In genomic region chr3:10744098-10744465, GRCh38 we compare ENCODE assay signal across 12 cellular contexts.
DNase-seq lines count a peak whose midpoint lies in the region; ATAC-seq and TF ChIP-seq lines count a peak whose summit lies in the region.
"Had no signal": no experiment of that assay in that cellular context is flagged by ENCODE, and none has a peak within 500 bp of the region (broad histone marks: within the 10 kb centered on the region; RNA-seq: fewer than 3 reads in every experiment).

No MANE protein-coding gene starts in this region.

- TF ChIP-seq CTCF in LNCAP (IDR thresholded peaks at IDR 0.05) (0 out of 2 replicates have a peak, but pooled peaks have one; percentile 29), WTC11 (IDR thresholded peaks at IDR 0.05) (no peak), nephron progenitor cell (IDR thresholded peaks at IDR 0.05) (no peak)

- H3K4me3 Mint-ChIP-seq in WTC11 (no peak overlapping the region), nephron progenitor cell (no peak overlapping the region)
- H3K4me3 Mint-ChIP-seq: naive B cell had no signal

- CTCF ChIA-PET in WTC11 (lab: Charles Lee), result interaction anchor here (0.8 to 1.3 kb wide), 4 partner anchors 14 to 317 kb away, joined by 3 to 4 read pairs (median 3); no protein-coding TSS in a partner anchor

- peak; percentile 76 for ATAC-seq in WTC11
- ATAC-seq in GM21447 (IDR thresholded peaks at IDR 0.05; ENCODE audit: unreplicated experiment), result no peak

- H3K27me3 Mint-ChIP-seq in WTC11 (ENCODE audit: low read depth) (peaks cover 9% of the 10 kb centered on the region), nephron progenitor cell (ENCODE audit: low read depth, poor library complexity) (peaks cover 49% of the 10 kb centered on the region)

- H3K27ac ChIP-seq in effector memory CD4-positive, alpha-beta T cell (ENCODE audit: insufficient read depth, low read length, poor library complexity, severe bottlenecking), result no peak overlapping the region
- H3K27ac ChIP-seq: BLaER1 treated with 17β-estradiol and CSF1 and Interleukin-3, amounts not matched to agents 10 nM and 100 nM; esophagus squamous epithelium had no signal

- H3K27me3 ChIP-seq in effector memory CD4-positive, alpha-beta T cell (replicated peaks; ENCODE audit: control insufficient read depth, insufficient read depth, low read length, poor library complexity, severe bottlenecking), result no peaks in the 10 kb centered on the region
- H3K27me3 ChIP-seq: BLaER1 treated with 17β-estradiol and CSF1 and Interleukin-3, amounts not matched to agents 10 nM and 100 nM had no signal

- no peaks in the 10 kb centered on the region for H3K9me3 ChIP-seq in effector memory CD4-positive, alpha-beta T cell (ENCODE audit: control insufficient read depth, low read length)
- H3K9me3 ChIP-seq: BLaER1 treated with 17β-estradiol and CSF1 and Interleukin-3, amounts not matched to agents 10 nM and 100 nM; esophagus squamous epithelium had no signal

- no peaks in the 10 kb centered on the region for H3K36me3 ChIP-seq in effector memory CD4-positive, alpha-beta T cell (ENCODE audit: control insufficient read depth, insufficient read depth, low read length)
- H3K36me3 ChIP-seq: BLaER1 treated with 17β-estradiol and CSF1 and Interleukin-3, amounts not matched to agents 10 nM and 100 nM; esophagus squamous epithelium had no signal

- H3K27ac Mint-ChIP-seq in WTC11 (no peak overlapping the region), nephron progenitor cell (no peak overlapping the region)

- DNase-seq in NOMO-1 (lab: John Stamatoyannopoulos, UW; ENCODE audit: unreplicated experiment in 2 of 2) (peak; percentile 1 to 27), NOMO-1 treated with dmso at 0.1 percent for 144 hours (lab: John Stamatoyannopoulos, UW; ENCODE audit: unreplicated experiment) (no peak), WTC11 (ENCODE audit: low spot score) (peak; percentile 49), nephron progenitor cell (peak; percentile 30), occipital lobe (lab: John Stamatoyannopoulos, UW) (no peak)
- DNase-seq in effector memory CD4-positive, alpha-beta T cell, result no peak
- DNase-seq: esophagus squamous epithelium, MM.1S, naive B cell had no signal

- POLR2A ChIA-PET in WTC11 (lab: Charles Lee), result interaction anchor here (0.7 kb wide), 1 partner anchor 1433 kb away, joined by 3 read pairs; no protein-coding TSS in a partner anchor

- H3K4me1 Mint-ChIP-seq in WTC11, result peaks cover 2% of the 10 kb centered on the region; the same call in 1 of the 2 replicates
- H3K4me1 Mint-ChIP-seq in nephron progenitor cell, result no peaks in the 10 kb centered on the region

- no peak overlapping the region for H3K4me3 ChIP-seq in effector memory CD4-positive, alpha-beta T cell (ENCODE audit: insufficient read depth, low read depth, low read length, poor library complexity, severe bottlenecking)
- H3K4me3 ChIP-seq: BLaER1 treated with 17β-estradiol and CSF1 and Interleukin-3, amounts not matched to agents 10 nM and 100 nM; esophagus squamous epithelium had no signal

- H3K4me1 ChIP-seq in effector memory CD4-positive, alpha-beta T cell (ENCODE audit: control insufficient read depth, insufficient read depth, low read length, poor library complexity, severe bottlenecking), result no peaks in the 10 kb centered on the region
- H3K4me1 ChIP-seq: esophagus squamous epithelium had no signal

- H3K9me3 Mint-ChIP-seq in WTC11 (no peaks in the 10 kb centered on the region), nephron progenitor cell (no peaks in the 10 kb centered on the region)

- H3K36me3 Mint-ChIP-seq in WTC11 (no peaks in the 10 kb centered on the region), nephron progenitor cell (ENCODE audit: low read depth) (no peaks in the 10 kb centered on the region)
- H3K36me3 Mint-ChIP-seq: naive B cell had no signal

TF ChIP-seq in WTC11, 78 proteins besides CTCF, POLR2A, EP300 and RAD21:
- TF ChIP-seq, protein P1, sequence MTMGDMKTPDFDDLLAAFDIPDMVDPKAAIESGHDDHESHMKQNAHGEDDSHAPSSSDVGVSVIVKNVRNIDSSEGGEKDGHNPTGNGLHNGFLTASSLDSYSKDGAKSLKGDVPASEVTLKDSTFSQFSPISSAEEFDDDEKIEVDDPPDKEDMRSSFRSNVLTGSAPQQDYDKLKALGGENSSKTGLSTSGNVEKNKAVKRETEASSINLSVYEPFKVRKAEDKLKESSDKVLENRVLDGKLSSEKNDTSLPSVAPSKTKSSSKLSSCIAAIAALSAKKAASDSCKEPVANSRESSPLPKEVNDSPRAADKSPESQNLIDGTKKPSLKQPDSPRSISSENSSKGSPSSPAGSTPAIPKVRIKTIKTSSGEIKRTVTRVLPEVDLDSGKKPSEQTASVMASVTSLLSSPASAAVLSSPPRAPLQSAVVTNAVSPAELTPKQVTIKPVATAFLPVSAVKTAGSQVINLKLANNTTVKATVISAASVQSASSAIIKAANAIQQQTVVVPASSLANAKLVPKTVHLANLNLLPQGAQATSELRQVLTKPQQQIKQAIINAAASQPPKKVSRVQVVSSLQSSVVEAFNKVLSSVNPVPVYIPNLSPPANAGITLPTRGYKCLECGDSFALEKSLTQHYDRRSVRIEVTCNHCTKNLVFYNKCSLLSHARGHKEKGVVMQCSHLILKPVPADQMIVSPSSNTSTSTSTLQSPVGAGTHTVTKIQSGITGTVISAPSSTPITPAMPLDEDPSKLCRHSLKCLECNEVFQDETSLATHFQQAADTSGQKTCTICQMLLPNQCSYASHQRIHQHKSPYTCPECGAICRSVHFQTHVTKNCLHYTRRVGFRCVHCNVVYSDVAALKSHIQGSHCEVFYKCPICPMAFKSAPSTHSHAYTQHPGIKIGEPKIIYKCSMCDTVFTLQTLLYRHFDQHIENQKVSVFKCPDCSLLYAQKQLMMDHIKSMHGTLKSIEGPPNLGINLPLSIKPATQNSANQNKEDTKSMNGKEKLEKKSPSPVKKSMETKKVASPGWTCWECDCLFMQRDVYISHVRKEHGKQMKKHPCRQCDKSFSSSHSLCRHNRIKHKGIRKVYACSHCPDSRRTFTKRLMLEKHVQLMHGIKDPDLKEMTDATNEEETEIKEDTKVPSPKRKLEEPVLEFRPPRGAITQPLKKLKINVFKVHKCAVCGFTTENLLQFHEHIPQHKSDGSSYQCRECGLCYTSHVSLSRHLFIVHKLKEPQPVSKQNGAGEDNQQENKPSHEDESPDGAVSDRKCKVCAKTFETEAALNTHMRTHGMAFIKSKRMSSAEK (CRISPR knock-in tag; IDR thresholded peaks at IDR 0.05; ENCODE audit: borderline replicate concordance), result no peak
- TF ChIP-seq JAZF1 (CRISPR knock-in tag; IDR thresholded peaks at IDR 0.05) (no peak), ZNF423 (CRISPR knock-in tag; IDR thresholded peaks at IDR 0.05) (peak; percentile 29; the same call in 1 of the 2 replicates)
TF ChIP-seq in WTC11: peak in this region for 1.

Comparison
In these comparisons a context has a peak if more than half of its experiments do, and no peak if none do; other contexts are left out.
1. DNase-seq: peak in NOMO-1 (2 of 2), WTC11 (single experiment) and nephron progenitor cell (single experiment); none in NOMO-1 treated with dmso at 0.1 percent for 144 hours (single experiment), occipital lobe (single experiment) and effector memory CD4-positive, alpha-beta T cell (0 of 3).